In the genomic region with DNA sequence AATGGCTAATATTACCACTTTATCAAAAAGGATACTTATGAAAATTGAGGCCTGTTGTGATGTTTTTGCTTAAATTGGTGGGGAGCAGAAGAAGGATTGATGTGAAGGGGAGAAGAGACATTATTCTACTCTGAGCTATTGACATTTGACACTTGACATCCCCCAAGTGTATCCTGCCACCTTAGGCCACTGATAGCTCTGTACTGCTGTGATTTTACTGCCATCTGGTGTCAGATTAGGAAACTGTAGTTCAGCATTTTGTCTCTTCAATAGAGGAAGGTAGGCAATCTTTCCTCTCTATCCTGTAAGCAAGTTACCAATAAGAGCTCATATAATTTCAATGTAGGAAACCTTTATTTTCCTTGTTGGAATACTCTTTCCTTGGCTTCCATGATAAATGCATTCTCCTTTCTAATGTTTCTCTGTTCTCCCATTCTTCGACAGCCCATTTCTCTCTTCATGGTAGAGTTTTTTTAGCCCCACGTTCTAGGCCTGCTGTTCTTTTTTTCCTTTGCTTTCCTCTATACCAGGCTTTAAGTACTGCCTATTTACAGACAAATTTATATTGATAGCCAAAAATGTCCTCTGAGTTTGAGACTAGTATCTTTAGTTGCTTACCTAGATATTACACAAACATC, we compare ENCODE assay signal across 8 cellular contexts. TPM values are rescaled to one million over a fixed set of nuclear protein-coding genes. Genes with fewer than 3 reads are reported as not detected.
DNase-seq lines count a peak whose midpoint lies in the region; ATAC-seq, FAIRE-seq and TF ChIP-seq lines count a peak whose summit lies in the region.

No MANE protein-coding gene starts in this region.

- peak in 1 of 10 experiments; percentile 3 for DNase-seq in CD4-positive, alpha-beta T cell
- peak; percentile 11 for DNase-seq in GM18507 (ENCODE audit: extremely low spot score, insufficient read length, low read depth)
- peak; percentile 8 for DNase-seq in NCI-H1092 (lab: John Stamatoyannopoulos, UW)
- peak; percentile 81 for DNase-seq in SK-MEL-5 (ENCODE audit: low read depth, low spot score)
- DNase-seq in esophagus muscularis mucosa (ENCODE audit: extremely low spot score), result no peak
- no peak for DNase-seq in natural killer cell
- no peak for DNase-seq in effector CD8-positive, alpha-beta T cell (lab: John Stamatoyannopoulos, UW)

- TF ChIP-seq POLR2A in esophagus muscularis mucosa (IDR thresholded peaks at IDR 0.05; ENCODE audit: low read depth), result no peak

- 84% methylated on average over 2 of the region's 2 CpGs for WGBS in esophagus muscularis mucosa

- H3K27me3 Mint-ChIP-seq in CD4-positive, alpha-beta T cell, result no peaks in the 10 kb centered on the region
- H3K27me3 Mint-ChIP-seq in natural killer cell (ENCODE audit: low read depth in 2 of 2), result no peaks in the 10 kb centered on the region

- H3K4me3 ChIP-seq in esophagus muscularis mucosa, result no peak overlapping the region

- CTCF ChIA-PET in CD4-positive, alpha-beta T cell (lab: Charles Lee), result interaction anchor here (0.7 to 1.7 kb wide), 13 partner anchors 18 to 348 kb away, joined by 3 to 5 read pairs (median 3); a partner anchor contains a TSS

- H3K27me3 ChIP-seq in CD4-positive, alpha-beta T cell (ENCODE audit: control insufficient read depth, insufficient read depth, low read length), result no peaks in the 10 kb centered on the region
- H3K27me3 ChIP-seq in esophagus muscularis mucosa, result no peaks in the 10 kb centered on the region

- H3K9me3 Mint-ChIP-seq in CD4-positive, alpha-beta T cell, result no peaks in the 10 kb centered on the region
- H3K9me3 Mint-ChIP-seq in natural killer cell, result no peaks in the 10 kb centered on the region

- no peak overlapping the region for H3K27ac ChIP-seq in CD4-positive, alpha-beta T cell (ENCODE audit: low read depth, low read length)
- H3K27ac ChIP-seq in esophagus muscularis mucosa (replicated peaks in 1 of 4), result no peak overlapping the region

- peaks cover 0 to 26% (median 8%) of the 10 kb centered on the region in 4 donors for H3K36me3 ChIP-seq in esophagus muscularis mucosa

- FAIRE-seq in GM18507 (lab: Jason Lieb, UNC), result peak; percentile 89

- H3K4me1 Mint-ChIP-seq in CD4-positive, alpha-beta T cell (ENCODE audit: low read depth), result peaks cover 18% of the 10 kb centered on the region
- peaks cover 7 to 14% of the 10 kb centered on the region in 2 donors for H3K4me1 Mint-ChIP-seq in natural killer cell

- TF ChIP-seq CTCF in CD4-positive, alpha-beta T cell (IDR thresholded peaks at IDR 0.05), result peak; percentile 75
- TF ChIP-seq CTCF in esophagus muscularis mucosa (IDR thresholded peaks at IDR 0.05) (peak; percentile 50 to 78 (median 70)), natural killer cell (IDR thresholded peaks at IDR 0.05) (peak; percentile 71)

- in situ Hi-C loops in SK-MEL-5 (cut with HindIII; ENCODE audit: low pct_unique_long_range_greater_than_20kb, low sequenced_read_pairs), result no loop called here

- POLR2A ChIA-PET in CD4-positive, alpha-beta T cell (lab: Charles Lee), result interaction anchor here (0.9 to 1.4 kb wide), 2 partner anchors 19 to 227 kb away, joined by 3 read pairs; no protein-coding TSS in a partner anchor

- intact Hi-C loops in CD4-positive, alpha-beta T cell (cut with DNase I, micrococcal nuclease), result loop anchor here (1.0 to 5.0 kb wide), 5 partner anchors 40 to 1425 kb away; no protein-coding TSS in a partner anchor
- intact Hi-C loops in esophagus muscularis mucosa (cut with DNase I) (no loop called here), natural killer cell (cut with micrococcal nuclease) (loop anchor here (1.0 to 5.0 kb wide), 2 partner anchors 243 to 1095 kb away; no protein-coding TSS in a partner anchor)

- ATAC-seq in CD4-positive, alpha-beta T cell (ENCODE audit: poor library complexity), result peak; percentile 95
- peak; percentile 90 for ATAC-seq in HG02852 (IDR thresholded peaks at IDR 0.05; ENCODE audit: unreplicated experiment)
- peak; percentile 83 to 97 (median 92) for ATAC-seq in natural killer cell

- no peak overlapping the region for H3K27ac Mint-ChIP-seq in CD4-positive, alpha-beta T cell
- H3K27ac Mint-ChIP-seq in natural killer cell, result no peak overlapping the region

- no peak for TF ChIP-seq EP300 in esophagus muscularis mucosa (IDR thresholded peaks at IDR 0.05)

- peaks cover 54% of the 10 kb centered on the region for H3K36me3 Mint-ChIP-seq in CD4-positive, alpha-beta T cell (ENCODE audit: low read depth)
- peaks cover 7% of the 10 kb centered on the region for H3K36me3 Mint-ChIP-seq in natural killer cell

- no peak overlapping the region for H3K4me3 Mint-ChIP-seq in CD4-positive, alpha-beta T cell
- no peak overlapping the region for H3K4me3 Mint-ChIP-seq in natural killer cell

- no peaks in the 10 kb centered on the region for H3K4me1 ChIP-seq in esophagus muscularis mucosa

- H3K9me3 ChIP-seq in CD4-positive, alpha-beta T cell (ENCODE audit: control insufficient read depth, low read length), result no peaks in the 10 kb centered on the region
- no peaks in the 10 kb centered on the region for H3K9me3 ChIP-seq in esophagus muscularis mucosa

RNA-seq across cellular contexts. Expression of a gene that starts 46.3 kb away (rescaled TPM):
- 100 to 1,000 TPM; 100 to 105 TPM for total RNA-seq in CD4-positive, alpha-beta T cell
- 94.9 and 99.2 TPM in 2 replicates for total RNA-seq in SK-MEL-5 (2014; rRNA removed; shearing (Covaris generic))
- polyA plus RNA-seq in SK-MEL-5 (2015; cell fraction: cytosol; rRNA removed), result 70.2 and 80.1 TPM in 2 replicates
- polyA plus RNA-seq in SK-MEL-5 (2015; cell fraction: nucleus; rRNA removed), result 134 and 198 TPM in 2 replicates
- total RNA-seq in esophagus muscularis mucosa, result 10 to 100 TPM; 40.0 to 45.3 (median 42.1) TPM
- 100 to 1,000 TPM in 2 of 3 donors, 10 to 100 TPM in 1; 98.2 to 101 (median 101) TPM for total RNA-seq in natural killer cell

RNA-seq across cellular contexts. Expression of a gene that starts 46.4 kb away (rescaled TPM):
- total RNA-seq in CD4-positive, alpha-beta T cell, result 10 to 100 TPM; 30.3 to 31.4 TPM
- 59.3 and 64.1 TPM in 2 replicates for total RNA-seq in SK-MEL-5 (2014; rRNA removed; shearing (Covaris generic))
- polyA plus RNA-seq in SK-MEL-5 (2015; cell fraction: cytosol; rRNA removed), result 33.0 and 40.6 TPM in 2 replicates
- 12.7 and 18.2 TPM in 2 replicates for polyA plus RNA-seq in SK-MEL-5 (2015; cell fraction: nucleus; rRNA removed)
- total RNA-seq in esophagus muscularis mucosa (10 to 100 TPM; 36.3 to 71.0 (median 42.4) TPM), natural killer cell (10 to 100 TPM; 28.0 to 35.9 (median 33.8) TPM)

Comparison
In these comparisons a context has a peak if more than half of its experiments do, and no peak if none do; other contexts are left out.
1. DNase-seq: peak in GM18507 (single experiment), NCI-H1092 (single experiment) and SK-MEL-5 (single experiment); none in esophagus muscularis mucosa (single experiment), natural killer cell (single experiment) and effector CD8-positive, alpha-beta T cell (single experiment).
2. Peak in every context shown above with its lines, with median percentiles within 50 percentile points of each other: ATAC-seq and CTCF ChIP-seq.